ENCODE assay signal across 14 cellular contexts in genomic region chr6:86017236-86017635, GRCh38.
A peak's percentile ranks its signal among the peaks of the same experiment; 100 is the strongest.
DNase-seq lines count a peak whose midpoint lies in the region; ATAC-seq and TF ChIP-seq lines count a peak whose summit lies in the region.
"Had no signal": no experiment of that assay in that cellular context is flagged by ENCODE, and none has a peak within 500 bp of the region (broad histone marks: within the 10 kb centered on the region; RNA-seq: fewer than 3 reads in every experiment).

No MANE protein-coding gene starts in this region.

- no peak overlapping the region for H3K4me3 ChIP-seq in mucosa of descending colon
- H3K4me3 ChIP-seq: SJCRH30 had no signal

- no peaks in the 10 kb centered on the region for H3K4me1 ChIP-seq in mucosa of descending colon (ENCODE audit: low read depth)
- H3K4me1 ChIP-seq: SJCRH30 had no signal

- H3K27me3 Mint-ChIP-seq in WTC11 (ENCODE audit: low read depth), result no peaks in the 10 kb centered on the region

- CTCF ChIA-PET in WTC11 (lab: Charles Lee), result interaction anchor here (0.9 kb wide), 1 partner anchor 131 kb away, joined by 3 read pairs; no protein-coding TSS in a partner anchor

- H3K4me3 Mint-ChIP-seq in WTC11, result no peak overlapping the region

- peaks cover 5% of the 10 kb centered on the region for H3K4me1 Mint-ChIP-seq in WTC11

- intact Hi-C loops in mucosa of descending colon (cut with DNase I, micrococcal nuclease), result no loop called here

- no peaks in the 10 kb centered on the region for H3K36me3 ChIP-seq in mucosa of descending colon (ENCODE audit: low read depth)
- H3K36me3 ChIP-seq: SJCRH30 had no signal

- POLR2A ChIA-PET in WTC11 (lab: Charles Lee), result no interaction called here

- DNase-seq in NCI-H2196 (lab: John Stamatoyannopoulos, UW; ENCODE audit: unreplicated experiment) (no peak), mucosa of descending colon (no peak), WTC11 (ENCODE audit: low spot score) (no peak), DMS114 treated with DMSO at 0.1 percent for 48 hours (lab: John Stamatoyannopoulos, UW; ENCODE audit: unreplicated experiment) (no peak)
- DNase-seq: amniotic stem cell; KBM-7; NCI-H1930; SJCRH30; stimulated activated naive CD4-positive, alpha-beta T cell had no signal

- H3K9me3 ChIP-seq in mucosa of descending colon, result peaks cover 7% of the 10 kb centered on the region
- H3K9me3 ChIP-seq: SJCRH30 had no signal

- ATAC-seq in GM18520 (IDR thresholded peaks at IDR 0.05; ENCODE audit: unreplicated experiment) (peak; percentile 80), GM21367 (IDR thresholded peaks at IDR 0.05; ENCODE audit: unreplicated experiment) (peak; percentile 86), HG02884 (IDR thresholded peaks at IDR 0.05; ENCODE audit: unreplicated experiment) (peak; percentile 76), HG03565 (IDR thresholded peaks at IDR 0.05; ENCODE audit: unreplicated experiment) (peak; percentile 90), mucosa of descending colon (no peak), WTC11 (no peak)
- ATAC-seq: HCT116 had no signal

- 0 out of 2 replicates have a peak, but pooled peaks cover 5% of the 10 kb centered on the region for H3K9me3 Mint-ChIP-seq in WTC11

- no peaks in the 10 kb centered on the region for H3K36me3 Mint-ChIP-seq in WTC11

- TF ChIP-seq CTCF in mucosa of descending colon (IDR thresholded peaks at IDR 0.05) (no peak), WTC11 (IDR thresholded peaks at IDR 0.05) (no peak)

- no peak overlapping the region for H3K27ac Mint-ChIP-seq in WTC11

TF ChIP-seq in WTC11, 78 proteins besides CTCF, POLR2A, EP300 and RAD21:
- TF ChIP-seq PREB (CRISPR knock-in tag; IDR thresholded peaks at IDR 0.05; ENCODE audit: borderline replicate concordance) (no peak), NFYB (CRISPR knock-in tag; conservative IDR thresholded peaks at IDR 0.05; ENCODE audit: low read depth) (no peak)

Comparison
In these comparisons a context has a peak if more than half of its experiments do, and no peak if none do; other contexts are left out.
1. ATAC-seq: peak in GM18520 (single experiment), GM21367 (single experiment), HG02884 (single experiment) and HG03565 (single experiment); none in mucosa of descending colon (single experiment) and WTC11 (single experiment).